Comparison of ENCODE assay signal across 18 cellular contexts in genomic region chr18:2387588-2387987, GRCh38.
DNase-seq lines count a peak whose midpoint lies in the region; ATAC-seq, FAIRE-seq and TF ChIP-seq lines count a peak whose summit lies in the region.
"Had no signal": no experiment of that assay in that cellular context is flagged by ENCODE, and none has a peak within 500 bp of the region (broad histone marks: within the 10 kb centered on the region; RNA-seq: fewer than 3 reads in every experiment).

No MANE protein-coding gene starts in this region.

- no peak overlapping the region for H3K27ac ChIP-seq in K562 (ENCODE audit: extremely low read depth, low read depth, low read length)
- H3K27ac ChIP-seq: BLaER1 had no signal

- no peak overlapping the region for H2AFZ ChIP-seq in K562 (ENCODE audit: low read depth, low read length)

- H3K9me1 ChIP-seq in K562 (ENCODE audit: control insufficient read depth, insufficient read depth, low read length), result no peaks in the 10 kb centered on the region

- H3K4me2 ChIP-seq in K562 (ENCODE audit: insufficient read depth, low read length), result no peak overlapping the region
- H3K4me2 ChIP-seq: BLaER1 had no signal

- intact Hi-C loops in K562 (cut with micrococcal nuclease), result no loop called here

- FAIRE-seq in D721Med (lab: Jason Lieb, UNC) (peak; percentile 71), K562 (lab: Jason Lieb, UNC) (no peak)
- FAIRE-seq: GM12892, GM18507 had no signal

- POLR2A ChIA-PET in K562 (lab: Yijun Ruan, JAX), result no interaction called here

- H3K4me3 ChIP-seq in K562, result no peak overlapping the region
- H3K4me3 ChIP-seq: BLaER1 had no signal

- H3K9me3 ChIP-seq in K562 (replicated peaks; ENCODE audit: control insufficient read depth, insufficient read depth, low read depth, low read length), result no peaks in the 10 kb centered on the region
- H3K9me3 ChIP-seq: BE2C had no signal

- no peaks in the 10 kb centered on the region for H3K79me2 ChIP-seq in K562 (ENCODE audit: control insufficient read depth, insufficient read depth, low read length)

- in situ Hi-C loops in K562 (cut with MboI), result no loop called here

- DNase-seq in D721Med (ENCODE audit: insufficient read length, low spot score), result no peak
- DNase-seq in OCI-M1 (lab: John Stamatoyannopoulos, UW), result peak; percentile 19
- DNase-seq in K562 (ENCODE audit: extremely low read depth in 1 of 4, low spot score in 3 of 4), result no peak
- DNase-seq in NCI-H1436 (lab: John Stamatoyannopoulos, UW), result no peak
- DNase-seq: 8988T; ACHN; BE2C; C1 segment of cervical spinal cord; CD4-positive, alpha-beta memory T cell; CD4-positive, CD25-positive, alpha-beta regulatory T cell; CD8-positive, alpha-beta memory T cell; COR-L47; DMS79 treated with DMSO at 0.1 percent for 48 hours; GF-D8 had no signal

- no peaks in the 10 kb centered on the region for H4K20me1 ChIP-seq in K562 (replicated peaks; ENCODE audit: control insufficient read depth, insufficient read depth, low read length)
- H4K20me1 ChIP-seq: BLaER1 had no signal

- BruUV-seq in K562 (replicated peaks; lab: Mats Ljungman, UMichigan), result no TSS peak

- CTCF ChIA-PET in K562 (lab: Yijun Ruan, JAX; ENCODE audit: low intra/inter-chr PET ratio), result no interaction called here

- no peak for TF ChIP-seq RAD21 in K562 (CRISPR knock-in tag; conservative IDR thresholded peaks at IDR 0.05 in 1 of 2, IDR thresholded peaks at IDR 0.05 in 1 of 2)

- no peaks in the 10 kb centered on the region for H3K36me3 ChIP-seq in K562 (ENCODE audit: control insufficient read depth, insufficient read depth, low read length)
- H3K36me3 ChIP-seq: BE2C, BLaER1 had no signal

- no peak overlapping the region for H3K9ac ChIP-seq in K562 (ENCODE audit: insufficient read depth in 1 of 2, low read depth in 2 of 2, low read length in 2 of 2)
- H3K9ac ChIP-seq: BLaER1 had no signal

- no peaks in the 10 kb centered on the region for H3K27me3 ChIP-seq in K562 (ENCODE audit: control insufficient read depth in 2 of 2, insufficient read depth in 2 of 2, low read length in 2 of 2)
- H3K27me3 ChIP-seq: BE2C, BLaER1 had no signal

- H3K4me1 ChIP-seq in K562 (replicated peaks in 1 of 2; ENCODE audit: control insufficient read depth in 2 of 2, insufficient read depth in 2 of 2, low read length in 2 of 2), result no peaks in the 10 kb centered on the region
- H3K4me1 ChIP-seq: BE2C had no signal

- TF ChIP-seq EP300 in K562 (IDR thresholded peaks at IDR 0.05; ENCODE audit: low read length), result no peak

- no peak for TF ChIP-seq POLR2A in K562 (conservative IDR thresholded peaks at IDR 0.05)

- TF ChIP-seq CTCF in D721Med (IDR thresholded peaks at IDR 0.05; ENCODE audit: insufficient read depth, missing control alignments), result no peak
- TF ChIP-seq CTCF in K562 (IDR thresholded peaks at IDR 0.05 in 2 of 3, conservative IDR thresholded peaks at IDR 0.05 in 1 of 3; ENCODE audit: insufficient read depth in 2 of 3, low read depth in 1 of 3, low read length in 3 of 3), result no peak

- ATAC-seq in K562, result no peak
- no peak for ATAC-seq in HG02678 (IDR thresholded peaks at IDR 0.05; ENCODE audit: unreplicated experiment)

TF ChIP-seq in K562, 482 proteins besides CTCF, POLR2A, EP300 and RAD21:
- no peak for TF ChIP-seq ZBTB34 (CRISPR knock-in tag; IDR thresholded peaks at IDR 0.05)
- no peak for TF ChIP-seq NFE2L1 (tag; IDR thresholded peaks at IDR 0.05; ENCODE audit: borderline replicate concordance, low read depth)
- TF ChIP-seq EHMT2 (IDR thresholded peaks at IDR 0.05), result no peak
- TF ChIP-seq, protein P1, sequence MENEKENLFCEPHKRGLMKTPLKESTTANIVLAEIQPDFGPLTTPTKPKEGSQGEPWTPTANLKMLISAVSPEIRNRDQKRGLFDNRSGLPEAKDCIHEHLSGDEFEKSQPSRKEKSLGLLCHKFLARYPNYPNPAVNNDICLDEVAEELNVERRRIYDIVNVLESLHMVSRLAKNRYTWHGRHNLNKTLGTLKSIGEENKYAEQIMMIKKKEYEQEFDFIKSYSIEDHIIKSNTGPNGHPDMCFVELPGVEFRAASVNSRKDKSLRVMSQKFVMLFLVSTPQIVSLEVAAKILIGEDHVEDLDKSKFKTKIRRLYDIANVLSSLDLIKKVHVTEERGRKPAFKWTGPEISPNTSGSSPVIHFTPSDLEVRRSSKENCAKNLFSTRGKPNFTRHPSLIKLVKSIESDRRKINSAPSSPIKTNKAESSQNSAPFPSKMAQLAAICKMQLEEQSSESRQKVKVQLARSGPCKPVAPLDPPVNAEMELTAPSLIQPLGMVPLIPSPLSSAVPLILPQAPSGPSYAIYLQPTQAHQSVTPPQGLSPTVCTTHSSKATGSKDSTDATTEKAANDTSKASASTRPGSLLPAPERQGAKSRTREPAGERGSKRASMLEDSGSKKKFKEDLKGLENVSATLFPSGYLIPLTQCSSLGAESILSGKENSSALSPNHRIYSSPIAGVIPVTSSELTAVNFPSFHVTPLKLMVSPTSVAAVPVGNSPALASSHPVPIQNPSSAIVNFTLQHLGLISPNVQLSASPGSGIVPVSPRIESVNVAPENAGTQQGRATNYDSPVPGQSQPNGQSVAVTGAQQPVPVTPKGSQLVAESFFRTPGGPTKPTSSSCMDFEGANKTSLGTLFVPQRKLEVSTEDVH (IDR thresholded peaks at IDR 0.05; ENCODE audit: low read depth, partially characterized antibody), result no peak
- peak in 1 of 2 experiments; percentile 49; a peak in 2 of 4 replicates for TF ChIP-seq TRIM24 (IDR thresholded peaks at IDR 0.05)
- peak; percentile 34 for TF ChIP-seq RBM25 (IDR thresholded peaks at IDR 0.05; ENCODE audit: low read depth, low read length, severe bottlenecking)
- TF ChIP-seq ZNF354B (CRISPR knock-in tag; IDR thresholded peaks at IDR 0.05), result peak; percentile 95
- TF ChIP-seq CBX1 (IDR thresholded peaks at IDR 0.05; ENCODE audit: low read depth), result no peak
- no peak for TF ChIP-seq HDAC1 (IDR thresholded peaks at IDR 0.05)
- TF ChIP-seq CBX3 (IDR thresholded peaks at IDR 0.05; ENCODE audit: borderline replicate concordance in 1 of 2, low read length in 2 of 2), result peak in 1 of 2 experiments; percentile 80; a peak in 1 of 3 replicates
- 0 out of 2 replicates have a peak, but pooled peaks have one; percentile 36 for TF ChIP-seq SMARCA5 (IDR thresholded peaks at IDR 0.05)
- TF ChIP-seq GABPA (tag; conservative IDR thresholded peaks at IDR 0.05; ENCODE audit: low read depth), result no peak
- TF ChIP-seq TRIM28 (IDR thresholded peaks at IDR 0.05), result peak; percentile 85; the same call in 1 of the 2 replicates
- TF ChIP-seq BCL6 (CRISPR knock-in tag; IDR thresholded peaks at IDR 0.05), result no peak
- no peak for TF ChIP-seq TBP (optimal IDR thresholded peaks at IDR 0.05; ENCODE audit: low read depth, low read length)
- peak; percentile 100 for TF ChIP-seq ZNF507 (tag; conservative IDR thresholded peaks at IDR 0.05)
- TF ChIP-seq, protein P2, sequence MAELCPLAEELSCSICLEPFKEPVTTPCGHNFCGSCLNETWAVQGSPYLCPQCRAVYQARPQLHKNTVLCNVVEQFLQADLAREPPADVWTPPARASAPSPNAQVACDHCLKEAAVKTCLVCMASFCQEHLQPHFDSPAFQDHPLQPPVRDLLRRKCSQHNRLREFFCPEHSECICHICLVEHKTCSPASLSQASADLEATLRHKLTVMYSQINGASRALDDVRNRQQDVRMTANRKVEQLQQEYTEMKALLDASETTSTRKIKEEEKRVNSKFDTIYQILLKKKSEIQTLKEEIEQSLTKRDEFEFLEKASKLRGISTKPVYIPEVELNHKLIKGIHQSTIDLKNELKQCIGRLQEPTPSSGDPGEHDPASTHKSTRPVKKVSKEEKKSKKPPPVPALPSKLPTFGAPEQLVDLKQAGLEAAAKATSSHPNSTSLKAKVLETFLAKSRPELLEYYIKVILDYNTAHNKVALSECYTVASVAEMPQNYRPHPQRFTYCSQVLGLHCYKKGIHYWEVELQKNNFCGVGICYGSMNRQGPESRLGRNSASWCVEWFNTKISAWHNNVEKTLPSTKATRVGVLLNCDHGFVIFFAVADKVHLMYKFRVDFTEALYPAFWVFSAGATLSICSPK (IDR thresholded peaks at IDR 0.05; ENCODE audit: borderline replicate concordance), result no peak
- peak; percentile 83 for TF ChIP-seq ZNF280A (IDR thresholded peaks at IDR 0.05; ENCODE audit: low read depth, partially characterized antibody)
- TF ChIP-seq MTA3 (IDR thresholded peaks at IDR 0.05; ENCODE audit: borderline replicate concordance), result no peak
